ENCODE assay signal across 8 cellular contexts in the genomic region with DNA sequence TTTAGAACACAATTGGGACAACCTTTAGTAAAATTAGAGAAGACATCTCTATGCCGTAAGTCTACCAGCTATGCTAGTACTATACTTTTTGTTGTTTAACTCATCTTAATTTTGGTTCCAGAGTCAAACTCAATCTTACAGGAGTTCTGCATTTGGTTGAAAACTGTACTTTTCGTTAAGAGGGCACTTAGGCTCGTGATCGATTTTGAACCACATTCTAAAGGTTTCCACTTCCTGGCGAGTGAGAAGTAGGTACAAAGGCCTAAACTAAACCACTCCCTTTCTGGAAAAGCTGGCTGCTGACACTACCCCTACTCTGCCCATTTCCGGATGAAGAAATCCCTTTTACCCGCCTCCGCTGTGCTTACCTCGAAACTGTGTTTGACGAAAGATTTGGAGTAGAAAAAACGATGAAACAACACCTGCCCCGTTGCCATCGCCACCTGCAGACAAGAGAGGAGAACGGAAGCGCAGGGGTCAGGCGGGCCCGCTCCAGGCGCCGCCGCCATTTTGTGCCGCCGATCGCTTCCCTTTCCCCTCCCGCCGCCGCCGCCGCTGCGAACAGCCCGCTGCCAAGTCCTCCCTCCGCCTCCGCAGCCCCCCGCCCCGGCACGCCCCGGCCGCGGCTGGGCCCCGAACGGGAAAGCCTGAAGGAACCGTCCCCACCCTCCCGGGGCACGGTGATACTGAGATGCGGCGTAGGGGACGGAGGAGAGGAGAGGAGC. TPM values are rescaled to one million over a fixed set of nuclear protein-coding genes. Genes with fewer than 3 reads are reported as not detected.
DNase-seq lines count a peak whose midpoint lies in the region; ATAC-seq, FAIRE-seq and TF ChIP-seq lines count a peak whose summit lies in the region.

No MANE protein-coding gene starts in this region.

- H3K27me3 ChIP-seq in IMR-90 (ENCODE audit: control insufficient read depth, insufficient read depth, low read length) (no peaks in the 10 kb centered on the region), SJSA1 (replicated peaks) (no peaks in the 10 kb centered on the region), pancreas (no peaks in the 10 kb centered on the region), transverse colon (no peaks in the 10 kb centered on the region)

- peak overlapping the region; percentile 63; the same call in 1 of the 2 replicates for H3K18ac ChIP-seq in IMR-90 (ENCODE audit: low read depth, low read length)

- peak overlapping the region; percentile 99 for H3K27ac Mint-ChIP-seq in glutamatergic neuron (ENCODE audit: unreplicated experiment)

- no peak for TF ChIP-seq POLR2A in IMR-90 (IDR thresholded peaks at IDR 0.05; ENCODE audit: low read depth, low read length)
- no peak for TF ChIP-seq POLR2A in transverse colon (IDR thresholded peaks at IDR 0.05)

- H2AK9ac ChIP-seq in IMR-90 (replicated peaks; ENCODE audit: low read depth, low read length, poor library complexity): peak overlapping the region; percentile 100

- H3K4me3 ChIP-seq in IMR-90 (ENCODE audit: insufficient read depth, low read depth, low read length) (peak overlapping the region; percentile 94), SJSA1 (peak overlapping the region; percentile 80), pancreas (peak overlapping the region; percentile 93 to 100 (median 98)), transverse colon (peak overlapping the region; percentile 79 to 99 (median 90))

- H3K14ac ChIP-seq in IMR-90 (replicated peaks; ENCODE audit: low read depth, low read length): peak overlapping the region; percentile 94

- H3K4me3 Mint-ChIP-seq in glutamatergic neuron (ENCODE audit: unreplicated experiment): peak overlapping the region; percentile 100

- peak overlapping the region; percentile 83 for H3K4me2 ChIP-seq in IMR-90 (ENCODE audit: low read depth, low read length)

- H2BK15ac ChIP-seq in IMR-90 (ENCODE audit: low read depth, low read length): no peak overlapping the region

- peak overlapping the region; percentile 95 for H3K4ac ChIP-seq in IMR-90 (ENCODE audit: low read depth, low read length)

- peak overlapping the region; percentile 99 for H3K23ac ChIP-seq in IMR-90 (ENCODE audit: low read depth, low read length)

- dilution Hi-C loops in IMR-90 (cut with HindIII; ENCODE audit: low sequenced_read_pairs, unreplicated experiment): no loop called here

- 0% methylated on average over 9 of the region's 46 CpGs; no CpG with 5 or more reads in 1 of the 2 experiments for WGBS in IMR-90 (ENCODE audit: extremely low coverage in 2 of 2, insufficient read length in 1 of 2), 2 experiments
- WGBS in pancreas, 2 donors: 0% methylated on average over 40 to 46 of the region's 46 CpGs
- 0% methylated on average over 7 to 28 of the region's 46 CpGs for WGBS in transverse colon (ENCODE audit: low coverage in 1 of 2), 2 donors

- peaks cover 51% of the 10 kb centered on the region for H4K20me1 ChIP-seq in IMR-90 (ENCODE audit: insufficient read depth, low read length)

- H3K4me1 Mint-ChIP-seq in glutamatergic neuron (ENCODE audit: low read depth, unreplicated experiment): peaks cover 42% of the 10 kb centered on the region

- POLR2A ChIA-PET in IMR-90 (lab: Charles Lee; ENCODE audit: unreplicated experiment): interaction anchor here (3.2 kb wide), 1 partner anchor 15 kb away, joined by 46 read pairs; no protein-coding TSS in a partner anchor

- H2BK5ac ChIP-seq in IMR-90 (ENCODE audit: low read depth, low read length, poor library complexity, severe bottlenecking): peak overlapping the region; percentile 92

- H2BK120ac ChIP-seq in IMR-90 (ENCODE audit: low read depth, low read length): peak overlapping the region; percentile 75; the same call in 1 of the 2 replicates

- no peak for TF ChIP-seq EP300 in transverse colon (IDR thresholded peaks at IDR 0.05; ENCODE audit: low read depth)

- intact Hi-C loops in IMR-90 (cut with micrococcal nuclease): no loop called here
- intact Hi-C loops in pancreas (cut with DNase I): no loop called here
- intact Hi-C loops in transverse colon (cut with DNase I; ENCODE audit: low total_unique reads): no loop called here

- H4K5ac ChIP-seq in IMR-90 (ENCODE audit: low read depth, low read length): peak overlapping the region; percentile 65

- peak; percentile 76 for DNase-seq in Caki2 (ENCODE audit: low read depth)
- DNase-seq in IMR-90: peak; percentile 37
- peak; percentile 53 for DNase-seq in SJSA1 (ENCODE audit: low read depth in 1 of 2, low spot score in 2 of 2)
- peak; percentile 40 to 76 (median 57) for DNase-seq in activated naive CD4-positive, alpha-beta T cell (lab: John Stamatoyannopoulos, UW)
- DNase-seq in glutamatergic neuron: peak; percentile 79
- DNase-seq in pancreas: peak; percentile 62 to 90 (median 76)
- peak; percentile 79 for DNase-seq in transverse colon

- peak; percentile 45 for ATAC-seq in GM21423 (IDR thresholded peaks at IDR 0.05; ENCODE audit: unreplicated experiment)
- peak; percentile 38 for ATAC-seq in IMR-90 (ENCODE audit: low read depth)
- ATAC-seq in pancreas: peak; percentile 51 to 75 (median 62)

- H4K8ac ChIP-seq in IMR-90 (ENCODE audit: low read depth in 2 of 2, low read length in 2 of 2): peak overlapping the region; percentile 27 to 90; a peak in 3 of 4 replicates

- no peak for TF ChIP-seq RAD21 in IMR-90 (IDR thresholded peaks at IDR 0.05; ENCODE audit: low read length)

- peak overlapping the region; percentile 59; the same call in 1 of the 2 replicates for H4K91ac ChIP-seq in IMR-90 (ENCODE audit: insufficient read depth, low read depth, low read length)

- BruUV-seq in IMR-90 (replicated peaks; lab: Mats Ljungman, UMichigan): no TSS peak

- peaks cover 6% of the 10 kb centered on the region for H3K27me3 Mint-ChIP-seq in glutamatergic neuron (ENCODE audit: unreplicated experiment)

- H2AK5ac ChIP-seq in IMR-90 (ENCODE audit: low read depth, low read length): peak overlapping the region; percentile 89

- peaks cover 13% of the 10 kb centered on the region for H3K36me3 ChIP-seq in IMR-90 (ENCODE audit: control insufficient read depth, insufficient read depth, low read length)
- peaks cover 57% of the 10 kb centered on the region for H3K36me3 ChIP-seq in SJSA1
- peaks cover 0 to 29% (median 23%) of the 10 kb centered on the region in 3 donors for H3K36me3 ChIP-seq in pancreas
- peaks cover 0 to 34% (median 8%) of the 10 kb centered on the region in 4 donors for H3K36me3 ChIP-seq in transverse colon

- CTCF ChIA-PET in IMR-90 (lab: Yijun Ruan, JAX): no interaction called here

- TF ChIP-seq CTCF in IMR-90 (conservative IDR thresholded peaks at IDR 0.05; ENCODE audit: low read depth, low read length) (no peak), glutamatergic neuron (IDR thresholded peaks at IDR 0.05; ENCODE audit: partially characterized antibody, unreplicated experiment) (no peak), pancreas (IDR thresholded peaks at IDR 0.05) (no peak), transverse colon (IDR thresholded peaks at IDR 0.05) (peak in 3 of 5 experiments; percentile 11 to 26 (median 22))

- peaks cover 13% of the 10 kb centered on the region for H3K9me3 Mint-ChIP-seq in glutamatergic neuron (ENCODE audit: unreplicated experiment)

- H3K27ac ChIP-seq in IMR-90 (ENCODE audit: insufficient read depth, low read length) (peak overlapping the region; percentile 94), SJSA1 (peak overlapping the region; percentile 99), pancreas (peak overlapping the region; percentile 99 to 100 (median 100)), transverse colon (peak overlapping the region; percentile 98 to 100 (median 100))

- H3K79me1 ChIP-seq in IMR-90 (ENCODE audit: low read depth in 1 of 2, low read length in 2 of 2): peaks cover 3 to 15% of the 10 kb centered on the region in 2 experiments; a peak in 3 of 4 replicates

- H3K56ac ChIP-seq in IMR-90 (ENCODE audit: extremely low read depth, insufficient read depth, low read length): peak overlapping the region; percentile 83

- no peaks in the 10 kb centered on the region for H3K36me3 Mint-ChIP-seq in glutamatergic neuron (ENCODE audit: unreplicated experiment)

- no peak overlapping the region for H2BK20ac ChIP-seq in IMR-90 (ENCODE audit: low read depth, low read length)

- peak overlapping the region; percentile 97 for H3K9ac ChIP-seq in IMR-90 (ENCODE audit: low read depth, low read length)

- H3K9me1 ChIP-seq in IMR-90 (ENCODE audit: insufficient read depth, low read length): no peaks in the 10 kb centered on the region

- H3K4me1 ChIP-seq in IMR-90 (ENCODE audit: control insufficient read depth, insufficient read depth, low read length) (peaks cover 6% of the 10 kb centered on the region), SJSA1 (replicated peaks) (peaks cover 42% of the 10 kb centered on the region), pancreas (peaks cover 42 to 51% (median 47%) of the 10 kb centered on the region in 3 donors), transverse colon (peaks cover 47 to 75% (median 57%) of the 10 kb centered on the region in 4 donors)

- no peak for FAIRE-seq in pancreas (lab: Jason Lieb, UNC)

- H3K9me3 ChIP-seq in IMR-90 (ENCODE audit: control insufficient read depth, insufficient read depth, low read length): no peaks in the 10 kb centered on the region
- H3K9me3 ChIP-seq in SJSA1 (replicated peaks): no peaks in the 10 kb centered on the region
- no peaks in the 10 kb centered on the region for H3K9me3 ChIP-seq in pancreas
- H3K9me3 ChIP-seq in transverse colon: no peaks in the 10 kb centered on the region

- in situ Hi-C loops in Caki2 (cut with HindIII; ENCODE audit: low pct_unique_long_range_greater_than_20kb, low sequenced_read_pairs) (no loop called here), IMR-90 (cut with MboI; ENCODE audit: low sequenced_read_pairs) (loop anchor here (25.0 kb wide), 1 partner anchor 1553 kb away; no protein-coding TSS in a partner anchor), transverse colon (cut with MboI; ENCODE audit: low pct_ligation_motif_present in 1 of 4, low pct_unique_long_range_greater_than_20kb in 1 of 4, low sequenced_read_pairs in 3 of 4) (loop anchor here in 2 of 4 donors (25.0 kb wide), 2 partner anchors 472 to 1297 kb away; a partner anchor contains a TSS)

- H2AFZ ChIP-seq in IMR-90 (replicated peaks; ENCODE audit: low read length, poor library complexity): peak overlapping the region; percentile 93

TF ChIP-seq in IMR-90, 13 proteins besides CTCF, POLR2A, EP300 and RAD21 (continues in another document):
- TF ChIP-seq SMC3 (IDR thresholded peaks at IDR 0.05; ENCODE audit: low read depth, low read length) (no peak), MXI1 (IDR thresholded peaks at IDR 0.05; ENCODE audit: borderline replicate concordance, low read depth, low read length) (no peak)

RNA-seq across cellular contexts. Expression of a gene that starts 0.7 kb away (rescaled TPM):
- total RNA-seq in Caki2 (2014; rRNA removed; shearing (Covaris generic); ENCODE audit: low replicate concordance): 31.0 and 69.5 TPM in 2 replicates
- total RNA-seq in IMR-90 (2012; rRNA removed) (60.9 and 156 TPM in 2 replicates), glutamatergic neuron (ENCODE audit: unreplicated experiment) (123 TPM), pancreas (10 to 100 TPM; 30.2 to 77.9 (median 40.3) TPM), transverse colon (100 to 1,000 TPM; 288 to 422 (median 308) TPM)
- polyA plus RNA-seq in IMR-90 (2012; rRNA removed) (70.4 and 83.3 TPM in 2 replicates), pancreas (100 to 1,000 TPM in 1 of 2 donors, 10 to 100 TPM in 1; 67.9 to 149 TPM)
- polyA plus RNA-seq in IMR-90 (2012; cell fraction: cytosol; rRNA removed): 20.1 and 20.2 TPM in 2 replicates
- 533 and 1,043 TPM in 2 replicates for polyA plus RNA-seq in IMR-90 (2012; cell fraction: nucleus; rRNA removed; ENCODE audit: low replicate concordance)
- 65.1 and 92.6 TPM in 2 replicates for total RNA-seq in SJSA1 (2014; rRNA removed; shearing (Covaris generic))

Comparison
In these comparisons a context has a peak if more than half of its experiments do, and no peak if none do; other contexts are left out.
1. Peak in every context shown above with its lines: DNase-seq, ATAC-seq, H3K4me3 ChIP-seq and H3K27ac ChIP-seq.
2. CTCF ChIP-seq: peak in transverse colon (3 of 5); none in IMR-90 (single experiment), glutamatergic neuron (single experiment) and pancreas (0 of 4).